Comparison of ENCODE assay signal across 8 cellular contexts in genomic region chr2:24421668-24422067, GRCh38.
A peak's percentile ranks its signal among the peaks of the same experiment; 100 is the strongest.
DNase-seq lines count a peak whose midpoint lies in the region; ATAC-seq lines count a peak whose summit lies in the region.

No MANE protein-coding gene starts in this region.

- ATAC-seq in HG02970 (IDR thresholded peaks at IDR 0.05; ENCODE audit: low FRiP score, unreplicated experiment) = no peak

- peak; percentile 84 for DNase-seq in DMS 273 (lab: John Stamatoyannopoulos, UW; ENCODE audit: unreplicated experiment)
- DNase-seq in LHCN-M2 (ENCODE audit: low read depth) = peak; percentile 56
- peak in 3 of 5 experiments; percentile 3 to 60 (median 33) for DNase-seq in T-helper 2 cell
- peak; percentile 69 for DNase-seq in astrocyte of the hippocampus (ENCODE audit: low read depth, low spot score)
- peak; percentile 44 for DNase-seq in iPS DF 4.7 (ENCODE audit: extremely low read depth, low spot score)
- DNase-seq in stimulated activated CD4-positive, alpha-beta T cell treated with anti-CD3 and anti-CD28 coated beads, Interleukin-15, amount 100 ng/mL, for 48 hours (ENCODE audit: low read depth in 2 of 2) = peak; percentile 21 to 51
- no peak for DNase-seq in cerebellar nuclear complex (lab: John Stamatoyannopoulos, UW)

Comparison
In these comparisons a context has a peak if more than half of its experiments do, and no peak if none do; other contexts are left out.
1. DNase-seq: peak in DMS 273 (single experiment), LHCN-M2 (single experiment), T-helper 2 cell (3 of 5), astrocyte of the hippocampus (single experiment), iPS DF 4.7 (single experiment) and stimulated activated CD4-positive, alpha-beta T cell treated with anti-CD3 and anti-CD28 coated beads, Interleukin-15, amount 100 ng/mL, for 48 hours (2 of 2); none in cerebellar nuclear complex (0 of 2).